Comparison of ENCODE assay signal across 24 cellular contexts in genomic region chr16:51465026-51465425, GRCh38.
DNase-seq lines count a peak whose midpoint lies in the region; FAIRE-seq and TF ChIP-seq lines count a peak whose summit lies in the region.
"Had no signal": no experiment of that assay in that cellular context is flagged by ENCODE, and none has a peak within 500 bp of the region (broad histone marks: within the 10 kb centered on the region; RNA-seq: fewer than 3 reads in every experiment).

No MANE protein-coding gene starts in this region.

- TF ChIP-seq CTCF in fibroblast of the aortic adventitia (IDR thresholded peaks at IDR 0.05; ENCODE audit: insufficient read depth, low read length) (no peak), smooth muscle cell (IDR thresholded peaks at IDR 0.05; ENCODE audit: borderline replicate concordance, insufficient read depth, poor library complexity, severe bottlenecking) (no peak), chondrocyte (IDR thresholded peaks at IDR 0.05) (no peak), stomach (IDR thresholded peaks at IDR 0.05) (no peak)

- H3K27me3 ChIP-seq in smooth muscle cell (ENCODE audit: low read depth) (no peaks in the 10 kb centered on the region), stomach (no peaks in the 10 kb centered on the region)
- H3K27me3 ChIP-seq: cardiac muscle cell, neural progenitor cell, transverse colon had no signal

- no peaks in the 10 kb centered on the region for H3K27me3 Mint-ChIP-seq in activated CD4-positive, alpha-beta T cell treated with anti-CD3 and anti-CD28 coated beads, Interleukin-2, amount 10 ng/mL, durations not matched to agents 24 days and 14 days
- H3K27me3 Mint-ChIP-seq in chondrocyte (ENCODE audit: low read depth): no peaks in the 10 kb centered on the region
- no peaks in the 10 kb centered on the region for H3K27me3 Mint-ChIP-seq in activated naive CD4-positive, alpha-beta T cell treated with anti-CD3 and anti-CD28 coated beads for 36 hours (ENCODE audit: low read depth)
- H3K27me3 Mint-ChIP-seq: CD4-positive, alpha-beta T cell had no signal

- no peaks in the 10 kb centered on the region for H3K79me2 ChIP-seq in smooth muscle cell (ENCODE audit: low read depth)

- H3K36me3 ChIP-seq in smooth muscle cell (ENCODE audit: low read depth) (no peaks in the 10 kb centered on the region), stomach (no peaks in the 10 kb centered on the region)
- H3K36me3 ChIP-seq: cardiac muscle cell, neural progenitor cell, transverse colon had no signal

- no peaks in the 10 kb centered on the region for H4K20me1 ChIP-seq in smooth muscle cell (ENCODE audit: low read depth)

- no peak overlapping the region for H2AFZ ChIP-seq in smooth muscle cell (ENCODE audit: low read depth)
- H2AFZ ChIP-seq: neural progenitor cell had no signal

- H3K4me1 ChIP-seq in smooth muscle cell (ENCODE audit: low read depth) (no peaks in the 10 kb centered on the region), stomach (no peaks in the 10 kb centered on the region)
- H3K4me1 ChIP-seq: transverse colon had no signal

- no peak for TF ChIP-seq EP300 in stomach (IDR thresholded peaks at IDR 0.05)

- H3K9me3 ChIP-seq in smooth muscle cell (replicated peaks; ENCODE audit: low read depth): no peaks in the 10 kb centered on the region
- no peaks in the 10 kb centered on the region for H3K9me3 ChIP-seq in stomach
- H3K9me3 ChIP-seq: transverse colon had no signal

- intact Hi-C loops in activated CD4-positive, alpha-beta T cell treated with anti-CD3 and anti-CD28 coated beads, Interleukin-2, amount 10 ng/mL, durations not matched to agents 24 days and 14 days (cut with micrococcal nuclease): no loop called here
- intact Hi-C loops in activated naive CD4-positive, alpha-beta T cell treated with anti-CD3 and anti-CD28 coated beads for 36 hours (cut with micrococcal nuclease): no loop called here
- intact Hi-C loops in stomach (cut with DNase I; ENCODE audit: low total_unique reads): no loop called here

- 10% methylated on average over 6 of the region's 6 CpGs for WGBS in smooth muscle cell (ENCODE audit: low lambda C conversion rate)
- WGBS in stomach, 5 donors: 78 to 86% (median 82%) methylated on average over 6 of the region's 6 CpGs

- peak overlapping the region; percentile 62 for H3K4me2 ChIP-seq in smooth muscle cell
- H3K4me2 ChIP-seq: neural progenitor cell had no signal

- H3K4me3 Mint-ChIP-seq in activated CD4-positive, alpha-beta T cell treated with anti-CD3 and anti-CD28 coated beads, Interleukin-2, amount 10 ng/mL, durations not matched to agents 24 days and 14 days: no peak overlapping the region
- no peak overlapping the region for H3K4me3 Mint-ChIP-seq in chondrocyte (ENCODE audit: unreplicated experiment)
- no peak overlapping the region for H3K4me3 Mint-ChIP-seq in activated naive CD4-positive, alpha-beta T cell treated with anti-CD3 and anti-CD28 coated beads for 36 hours
- H3K4me3 Mint-ChIP-seq: CD4-positive, alpha-beta T cell; endodermal cell; neural progenitor cell had no signal

- H3K27ac ChIP-seq in smooth muscle cell (ENCODE audit: low read depth) (peak overlapping the region; percentile 55), stomach (no peak overlapping the region)
- H3K27ac ChIP-seq: 22Rv1, cardiac muscle cell, neural progenitor cell, transverse colon had no signal

- H3F3A ChIP-seq in smooth muscle cell (ENCODE audit: low read depth): peaks cover 6% of the 10 kb centered on the region

- H3K9me3 Mint-ChIP-seq in activated CD4-positive, alpha-beta T cell treated with anti-CD3 and anti-CD28 coated beads, Interleukin-2, amount 10 ng/mL, durations not matched to agents 24 days and 14 days: no peaks in the 10 kb centered on the region
- no peaks in the 10 kb centered on the region for H3K9me3 Mint-ChIP-seq in chondrocyte (ENCODE audit: low read depth)
- H3K9me3 Mint-ChIP-seq in activated naive CD4-positive, alpha-beta T cell treated with anti-CD3 and anti-CD28 coated beads for 36 hours: no peaks in the 10 kb centered on the region
- H3K9me3 Mint-ChIP-seq: CD4-positive, alpha-beta T cell; endodermal cell; neural progenitor cell had no signal

- no peaks in the 10 kb centered on the region for H3K4me1 Mint-ChIP-seq in activated CD4-positive, alpha-beta T cell treated with anti-CD3 and anti-CD28 coated beads, Interleukin-2, amount 10 ng/mL, durations not matched to agents 24 days and 14 days
- no peaks in the 10 kb centered on the region for H3K4me1 Mint-ChIP-seq in chondrocyte (ENCODE audit: low read depth)
- no peaks in the 10 kb centered on the region for H3K4me1 Mint-ChIP-seq in activated naive CD4-positive, alpha-beta T cell treated with anti-CD3 and anti-CD28 coated beads for 36 hours (ENCODE audit: low read depth)

- H3K4me3 ChIP-seq in fibroblast of the aortic adventitia (ENCODE audit: low read depth, low read length): no peak overlapping the region
- no peak overlapping the region for H3K4me3 ChIP-seq in smooth muscle cell
- H3K4me3 ChIP-seq in stomach: no peak overlapping the region
- H3K4me3 ChIP-seq: cardiac muscle cell, neural progenitor cell, transverse colon had no signal

- TF ChIP-seq POLR2A in stomach (IDR thresholded peaks at IDR 0.05): no peak

- H3K9ac ChIP-seq in smooth muscle cell (ENCODE audit: low read depth): no peak overlapping the region
- H3K9ac ChIP-seq: neural progenitor cell had no signal

- FAIRE-seq in TTC549 (lab: Jason Lieb, UNC): peak; percentile 45
- FAIRE-seq: H1 had no signal

- no peak overlapping the region for H3K27ac Mint-ChIP-seq in activated CD4-positive, alpha-beta T cell treated with anti-CD3 and anti-CD28 coated beads, Interleukin-2, amount 10 ng/mL, durations not matched to agents 24 days and 14 days
- H3K27ac Mint-ChIP-seq in chondrocyte (ENCODE audit: unreplicated experiment): no peak overlapping the region
- H3K27ac Mint-ChIP-seq in activated naive CD4-positive, alpha-beta T cell treated with anti-CD3 and anti-CD28 coated beads for 36 hours: no peak overlapping the region
- H3K27ac Mint-ChIP-seq: CD4-positive, alpha-beta T cell; endodermal cell; neural progenitor cell had no signal

- no peaks in the 10 kb centered on the region for H3K36me3 Mint-ChIP-seq in activated CD4-positive, alpha-beta T cell treated with anti-CD3 and anti-CD28 coated beads, Interleukin-2, amount 10 ng/mL, durations not matched to agents 24 days and 14 days (ENCODE audit: low read depth)
- H3K36me3 Mint-ChIP-seq in chondrocyte (ENCODE audit: low read depth): no peaks in the 10 kb centered on the region
- no peaks in the 10 kb centered on the region for H3K36me3 Mint-ChIP-seq in activated naive CD4-positive, alpha-beta T cell treated with anti-CD3 and anti-CD28 coated beads for 36 hours (ENCODE audit: low read depth)
- H3K36me3 Mint-ChIP-seq: neural progenitor cell had no signal

- peak; percentile 22 for DNase-seq in activated CD4-positive, alpha-beta T cell treated with anti-CD3 and anti-CD28 coated beads, Interleukin-2, amount 10 ng/mL, durations not matched to agents 24 days and 14 days
- DNase-seq in activated CD4-positive, alpha-beta T cell treated with anti-CD3 and anti-CD28 coated beads, Interleukin-2, amount 50 U/mL, for 48 hours: no peak
- DNase-seq in fibroblast of the aortic adventitia (ENCODE audit: low read depth) (peak; percentile 7), smooth muscle cell (lab: John Stamatoyannopoulos, UW; ENCODE audit: unreplicated experiment) (no peak), chondrocyte (ENCODE audit: low spot score) (no peak), stomach (no peak)
- no peak for DNase-seq in activated naive CD4-positive, alpha-beta T cell treated with anti-CD3 and anti-CD28 coated beads for 36 hours
- DNase-seq: activated CD8-positive, alpha-beta memory T cell treated with anti-CD3 and anti-CD28 coated beads, Interleukin-2, amount 50 U/mL, for 48 hours; activated naive CD4-positive, alpha-beta T cell treated with anti-CD3 and anti-CD28 coated beads, Interleukin-2, amount 50 U/mL, for 16 hours; CD4-positive, alpha-beta T cell; DMS79 treated with DMSO at 0.1 percent for 48 hours; endodermal cell; mesendoderm; MM.1S; NCI-H2029; RPMI8226; stimulated activated CD4-positive, alpha-beta T cell treated with anti-CD3 and anti-CD28 coated beads, Interleukin-4, amount 100 ng/mL, for 4 hours; T-helper 1 cell; transverse colon had no signal

- CTCF ChIA-PET in activated naive CD4-positive, alpha-beta T cell treated with anti-CD3 and anti-CD28 coated beads for 36 hours (lab: Charles Lee): no interaction called here

Comparison
In these comparisons a context has a peak if more than half of its experiments do, and no peak if none do; other contexts are left out.
1. DNase-seq: peak in activated CD4-positive, alpha-beta T cell treated with anti-CD3 and anti-CD28 coated beads, Interleukin-2, amount 10 ng/mL, durations not matched to agents 24 days and 14 days (single experiment) and fibroblast of the aortic adventitia (single experiment); none in activated CD4-positive, alpha-beta T cell treated with anti-CD3 and anti-CD28 coated beads, Interleukin-2, amount 50 U/mL, for 48 hours (0 of 2), smooth muscle cell (single experiment), chondrocyte (single experiment), activated naive CD4-positive, alpha-beta T cell treated with anti-CD3 and anti-CD28 coated beads for 36 hours (single experiment) and stomach (single experiment).